14 cellular contexts compared by ENCODE assay signal in genomic region chr5:115461093-115461492, GRCh38.
A peak's percentile ranks its signal among the peaks of the same experiment; 100 is the strongest.
DNase-seq lines count a peak whose midpoint lies in the region; ATAC-seq and TF ChIP-seq lines count a peak whose summit lies in the region.
"Had no signal": no experiment of that assay in that cellular context is flagged by ENCODE, and none has a peak within 500 bp of the region (broad histone marks: within the 10 kb centered on the region; RNA-seq: fewer than 3 reads in every experiment).

No MANE protein-coding gene starts in this region.

- TF ChIP-seq EP300 in stomach (IDR thresholded peaks at IDR 0.05) = no peak

- no peaks in the 10 kb centered on the region for H3K4me1 Mint-ChIP-seq in CD8-positive, alpha-beta T cell (ENCODE audit: low read depth)

- H3K27me3 Mint-ChIP-seq in CD8-positive, alpha-beta T cell (ENCODE audit: low read depth) = peaks cover 15% of the 10 kb centered on the region

- TF ChIP-seq CTCF in heart left ventricle (IDR thresholded peaks at IDR 0.05) (no peak), fibroblast of mammary gland (conservative IDR thresholded peaks at IDR 0.05; ENCODE audit: control insufficient read depth, insufficient read depth, low read depth, low read length) (no peak), stomach (IDR thresholded peaks at IDR 0.05) (no peak)
- TF ChIP-seq CTCF in CD8-positive, alpha-beta T cell (IDR thresholded peaks at IDR 0.05) = no peak

- H3K4me3 ChIP-seq in heart left ventricle = no peak overlapping the region
- H3K4me3 ChIP-seq in right cardiac atrium (ENCODE audit: low read length) = no peak overlapping the region
- no peak overlapping the region for H3K4me3 ChIP-seq in fibroblast of mammary gland (ENCODE audit: control insufficient read depth, low read depth, low read length)
- no peak overlapping the region for H3K4me3 ChIP-seq in stomach
- H3K4me3 ChIP-seq in CD8-positive, alpha-beta T cell (ENCODE audit: low read depth, low read length) = no peak overlapping the region
- H3K4me3 ChIP-seq: colonic mucosa, vagina had no signal

- intact Hi-C loops in heart left ventricle (cut with DNase I) (loop anchor here in 5 of 10 donors (2.0 to 5.0 kb wide), 6 partner anchors 34 to 84 kb away; partner anchors contain the start of gene FEM1C (in 4 of the 5)), right cardiac atrium (cut with DNase I) (no loop called here), stomach (cut with DNase I; ENCODE audit: low total_unique reads) (no loop called here)
- intact Hi-C loops in CD8-positive, alpha-beta T cell (cut with DNase I, micrococcal nuclease) = no loop called here

- POLR2A ChIA-PET in CD8-positive, alpha-beta T cell (lab: Charles Lee) = no interaction called here

- peak overlapping the region in 10 of 12 donors; percentile 45 to 90 (median 82) for H3K27ac ChIP-seq in heart left ventricle
- no peak overlapping the region for H3K27ac ChIP-seq in right cardiac atrium (ENCODE audit: low read length)
- H3K27ac ChIP-seq in stomach = peak overlapping the region in 3 of 5 donors; percentile 16 to 81 (median 79)
- no peak overlapping the region for H3K27ac ChIP-seq in CD8-positive, alpha-beta T cell (ENCODE audit: low read depth, low read length)
- H3K27ac ChIP-seq: colonic mucosa, vagina had no signal

- H3K4me3 Mint-ChIP-seq in CD8-positive, alpha-beta T cell = no peak overlapping the region

- no peaks in the 10 kb centered on the region for H3K9me3 Mint-ChIP-seq in CD8-positive, alpha-beta T cell

- ATAC-seq in heart left ventricle = peak in 1 of 4 donors; percentile 34
- no peak for ATAC-seq in right cardiac atrium
- ATAC-seq in CD8-positive, alpha-beta T cell = no peak
- no peak for ATAC-seq in GM19467 (IDR thresholded peaks at IDR 0.05; ENCODE audit: unreplicated experiment)

- H3K27me3 ChIP-seq in heart left ventricle (no peaks in the 10 kb centered on the region), right cardiac atrium (ENCODE audit: control insufficient read depth, insufficient read depth) (no peaks in the 10 kb centered on the region), stomach (no peaks in the 10 kb centered on the region)
- no peaks in the 10 kb centered on the region for H3K27me3 ChIP-seq in CD8-positive, alpha-beta T cell (ENCODE audit: insufficient read depth, low read length)
- H3K27me3 ChIP-seq: colonic mucosa, vagina had no signal

- no peak overlapping the region for H3K27ac Mint-ChIP-seq in CD8-positive, alpha-beta T cell

- no peaks in the 10 kb centered on the region for H3K36me3 Mint-ChIP-seq in CD8-positive, alpha-beta T cell

- DNase-seq in heart left ventricle (no peak), right cardiac atrium (no peak), RPMI7951 (ENCODE audit: low read depth) (peak; percentile 26), fibroblast of mammary gland (ENCODE audit: low read depth) (peak; percentile 71), stomach (no peak), T-helper 9 cell (no peak)
- no peak for DNase-seq in CD8-positive, alpha-beta T cell
- DNase-seq: activated CD4-positive, alpha-beta T cell treated with anti-CD3 and anti-CD28 coated beads, Interleukin-2, amount 50 U/mL, for 1 hour; activated naive CD4-positive, alpha-beta T cell treated with Interleukin-2 at 50 U/mL for 16 hours; DMS79 treated with DMSO at 0.1 percent for 48 hours; NCI-H2171 treated with DMSO at 0.1 percent for 48 hours had no signal

- 78 to 86% (median 82%) methylated on average over 4 of the region's 4 CpGs for WGBS in heart left ventricle, 4 donors
- WGBS in right cardiac atrium = 81% methylated on average over 4 of the region's 4 CpGs
- WGBS in stomach, 5 donors = 81 to 91% (median 87%) methylated on average over 4 of the region's 4 CpGs

- CTCF ChIA-PET in CD8-positive, alpha-beta T cell (lab: Charles Lee) = no interaction called here

- TF ChIP-seq POLR2A in heart left ventricle (IDR thresholded peaks at IDR 0.05) (no peak), stomach (IDR thresholded peaks at IDR 0.05) (no peak)

- peaks cover 0 to 62% (median 41%) of the 10 kb centered on the region in 12 donors for H3K4me1 ChIP-seq in heart left ventricle
- peaks cover 5% of the 10 kb centered on the region for H3K4me1 ChIP-seq in right cardiac atrium (ENCODE audit: control insufficient read depth, insufficient read depth, low read length)
- peaks cover 10 to 56% (median 29%) of the 10 kb centered on the region in 4 donors for H3K4me1 ChIP-seq in stomach
- H3K4me1 ChIP-seq in CD8-positive, alpha-beta T cell (ENCODE audit: insufficient read depth, low read length) = no peaks in the 10 kb centered on the region
- H3K4me1 ChIP-seq: colonic mucosa, vagina had no signal

- H3K9me3 ChIP-seq in heart left ventricle (no peaks in the 10 kb centered on the region), right cardiac atrium (ENCODE audit: control insufficient read depth, low read length) (no peaks in the 10 kb centered on the region), stomach (no peaks in the 10 kb centered on the region)
- H3K9me3 ChIP-seq in CD8-positive, alpha-beta T cell (ENCODE audit: low read length) = no peaks in the 10 kb centered on the region
- H3K9me3 ChIP-seq: colonic mucosa, vagina had no signal

- H3K36me3 ChIP-seq in heart left ventricle = no peaks in the 10 kb centered on the region
- no peaks in the 10 kb centered on the region for H3K36me3 ChIP-seq in stomach
- no peaks in the 10 kb centered on the region for H3K36me3 ChIP-seq in CD8-positive, alpha-beta T cell (ENCODE audit: insufficient read depth, low read length)
- H3K36me3 ChIP-seq: colonic mucosa, vagina had no signal

Comparison
In these comparisons a context has a peak if more than half of its experiments do, and no peak if none do; other contexts are left out.
1. H3K27ac ChIP-seq: peak in heart left ventricle (10 of 12) and stomach (3 of 5); none in right cardiac atrium (single experiment) and CD8-positive, alpha-beta T cell (single experiment).
2. DNase-seq: peak in RPMI7951 (single experiment) and fibroblast of mammary gland (single experiment); none in heart left ventricle (0 of 5), right cardiac atrium (0 of 3), stomach (single experiment), CD8-positive, alpha-beta T cell (0 of 7) and T-helper 9 cell (single experiment).